ENCODE assay signal across 10 cellular contexts in the genomic region with DNA sequence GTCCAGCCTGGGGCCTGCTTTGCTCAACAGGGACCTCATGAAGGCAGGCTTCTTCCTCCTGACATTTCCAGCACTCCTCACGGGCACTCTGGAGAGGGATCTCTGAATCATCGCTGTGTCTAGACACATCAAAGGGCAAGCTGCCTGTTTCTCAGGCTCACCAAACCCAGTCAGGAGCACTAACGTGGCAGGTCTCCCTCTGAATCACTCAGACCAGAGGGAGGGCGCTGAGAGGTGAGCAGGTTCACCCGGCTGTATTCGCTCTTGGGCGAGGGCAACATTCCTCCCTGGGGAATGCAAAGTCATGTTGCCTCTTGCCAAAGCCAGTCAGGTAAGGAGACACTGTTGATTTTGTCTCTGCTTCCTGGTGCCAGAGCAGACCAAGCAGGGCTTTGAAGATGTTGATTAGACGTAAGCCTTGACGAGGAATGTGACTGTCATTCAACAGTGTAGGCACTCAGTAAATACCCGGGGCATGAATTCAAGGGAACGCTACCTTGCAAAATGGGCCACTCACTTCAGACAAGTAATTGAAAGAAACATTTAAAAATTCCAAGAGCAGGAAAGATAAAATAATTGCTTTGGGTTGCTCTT. TPM values are rescaled to one million over a fixed set of nuclear protein-coding genes. Genes with fewer than 3 reads are reported as not detected.
A peak's percentile ranks its signal among the peaks of the same experiment; 100 is the strongest.
DNase-seq lines count a peak whose midpoint lies in the region; TF ChIP-seq lines count a peak whose summit lies in the region.
"Had no signal": no experiment of that assay in that cellular context is flagged by ENCODE, and none has a peak within 500 bp of the region (broad histone marks: within the 10 kb centered on the region; RNA-seq: fewer than 3 reads in every experiment).

No MANE protein-coding gene starts in this region.

- no peaks in the 10 kb centered on the region for H3K79me2 ChIP-seq in PC-9 (ENCODE audit: low read depth)

- H3K27me3 Mint-ChIP-seq in CD4-positive, alpha-beta memory T cell, result peaks cover 0 to 2% of the 10 kb centered on the region in 2 donors
- H3K27me3 Mint-ChIP-seq: activated naive CD4-positive, alpha-beta T cell treated with anti-CD3 and anti-CD28 coated beads, Interleukin-2, amount 50 U/mL, for 24 hours had no signal

- no peak overlapping the region for H3K27ac Mint-ChIP-seq in CD4-positive, alpha-beta memory T cell
- H3K27ac Mint-ChIP-seq: activated naive CD4-positive, alpha-beta T cell treated with anti-CD3 and anti-CD28 coated beads, Interleukin-2, amount 50 U/mL, for 24 hours had no signal

- H3F3A ChIP-seq in PC-9 (ENCODE audit: insufficient read depth, low read depth), result peaks cover 51% of the 10 kb centered on the region

- peak overlapping the region; percentile 99 for H3K27ac ChIP-seq in PC-9
- peak overlapping the region in 15 of 21 experiments; percentile 26 to 83 (median 60) for H3K27ac ChIP-seq in skin epidermis
- no peak overlapping the region for H3K27ac ChIP-seq in CD4-positive, alpha-beta memory T cell (ENCODE audit: low read depth, low read length)
- H3K27ac ChIP-seq in caudate nucleus (ENCODE audit: low read depth, low read length), result no peak overlapping the region

- no peak overlapping the region for H3K4me3 Mint-ChIP-seq in CD4-positive, alpha-beta memory T cell
- H3K4me3 Mint-ChIP-seq: activated naive CD4-positive, alpha-beta T cell treated with anti-CD3 and anti-CD28 coated beads, Interleukin-2, amount 50 U/mL, for 24 hours had no signal

- H3K27me3 ChIP-seq in PC-9 (ENCODE audit: insufficient read depth, low read depth) (no peaks in the 10 kb centered on the region), HAP-1 (ENCODE audit: low read depth) (no peaks in the 10 kb centered on the region)
- no peaks in the 10 kb centered on the region for H3K27me3 ChIP-seq in CD4-positive, alpha-beta memory T cell (ENCODE audit: insufficient read depth, low read length)

- H2AFZ ChIP-seq in PC-9, result no peak overlapping the region

- in situ Hi-C loops in HAP-1 (cut with MboI; ENCODE audit: low sequenced_read_pairs), result no loop called here

- no TSS peak for BruUV-seq in PC-9 (replicated peaks; lab: Mats Ljungman, UMichigan)

- intact Hi-C loops in PC-9 (cut with micrococcal nuclease; ENCODE audit: unreplicated experiment), result loop anchor here (1.0 to 5.0 kb wide), 7 partner anchors 9 to 386 kb away; no protein-coding TSS in a partner anchor
- intact Hi-C loops in CD4-positive, alpha-beta memory T cell (cut with micrococcal nuclease), result no loop called here

- H3K9me2 ChIP-seq in PC-9 (ENCODE audit: insufficient read depth), result 0 out of 2 replicates have a peak, but pooled peaks cover 3% of the 10 kb centered on the region

- POLR2A ChIA-PET in PC-9 (lab: Charles Lee; ENCODE audit: unreplicated experiment), result interaction anchor here (0.6 kb wide), 3 partner anchors 56 to 1352 kb away, joined by 3 to 7 read pairs (median 5); no protein-coding TSS in a partner anchor
- POLR2A ChIA-PET in CD4-positive, alpha-beta memory T cell (lab: Charles Lee; ENCODE audit: partially characterized antibody), result no interaction called here

- H4K20me1 ChIP-seq in PC-9 (ENCODE audit: insufficient read depth), result no peaks in the 10 kb centered on the region

- peak overlapping the region; percentile 75 for H3K4me2 ChIP-seq in PC-9

- no peaks in the 10 kb centered on the region for H3K36me3 Mint-ChIP-seq in CD4-positive, alpha-beta memory T cell
- H3K36me3 Mint-ChIP-seq: activated naive CD4-positive, alpha-beta T cell treated with anti-CD3 and anti-CD28 coated beads, Interleukin-2, amount 50 U/mL, for 24 hours had no signal

- H3K9me3 Mint-ChIP-seq in CD4-positive, alpha-beta memory T cell, result no peaks in the 10 kb centered on the region
- H3K9me3 Mint-ChIP-seq: activated naive CD4-positive, alpha-beta T cell treated with anti-CD3 and anti-CD28 coated beads, Interleukin-2, amount 50 U/mL, for 24 hours had no signal

- CTCF ChIA-PET in PC-9 (lab: Charles Lee), result interaction anchor here (0.5 to 1.6 kb wide), 2 partner anchors 31 to 45 kb away, joined by 3 to 7 read pairs; no protein-coding TSS in a partner anchor
- CTCF ChIA-PET in CD4-positive, alpha-beta memory T cell (lab: Charles Lee; ENCODE audit: partially characterized antibody), result interaction anchor here (1.3 kb wide), 1 partner anchor 19 kb away, joined by 3 read pairs; no protein-coding TSS in a partner anchor

- no peaks in the 10 kb centered on the region for H3K36me3 ChIP-seq in PC-9 (ENCODE audit: low read depth)
- H3K36me3 ChIP-seq in CD4-positive, alpha-beta memory T cell (ENCODE audit: insufficient read depth, low read length), result no peaks in the 10 kb centered on the region
- H3K36me3 ChIP-seq in HAP-1 (replicated peaks), result no peaks in the 10 kb centered on the region

- no peak for TF ChIP-seq CTCF in PC-9 (conservative IDR thresholded peaks at IDR 0.05)
- no peak for TF ChIP-seq CTCF in fibroblast of the aortic adventitia (IDR thresholded peaks at IDR 0.05; ENCODE audit: insufficient read depth, low read length)

- H3K4me3 ChIP-seq in PC-9, result peak overlapping the region; percentile 35; the same call in 1 of the 2 replicates
- no peak overlapping the region for H3K4me3 ChIP-seq in fibroblast of the aortic adventitia (ENCODE audit: low read depth, low read length)
- no peak overlapping the region for H3K4me3 ChIP-seq in skin epidermis
- H3K4me3 ChIP-seq in CD4-positive, alpha-beta memory T cell (ENCODE audit: low read length in 2 of 2), result no peak overlapping the region
- H3K4me3 ChIP-seq in HAP-1, result no peak overlapping the region

- H3K4me1 Mint-ChIP-seq in CD4-positive, alpha-beta memory T cell, result no peaks in the 10 kb centered on the region
- H3K4me1 Mint-ChIP-seq: activated naive CD4-positive, alpha-beta T cell treated with anti-CD3 and anti-CD28 coated beads, Interleukin-2, amount 50 U/mL, for 24 hours had no signal

- no peaks in the 10 kb centered on the region for H3K9me3 ChIP-seq in PC-9 (ENCODE audit: insufficient read depth, low read depth)
- H3K9me3 ChIP-seq in CD4-positive, alpha-beta memory T cell (ENCODE audit: control insufficient read depth in 1 of 2, low read length in 2 of 2), result no peaks in the 10 kb centered on the region
- H3K9me3 ChIP-seq in HAP-1, result no peaks in the 10 kb centered on the region

- H3K4me1 ChIP-seq in PC-9 (replicated peaks; ENCODE audit: insufficient read depth) (peaks cover 71% of the 10 kb centered on the region), HAP-1 (no peaks in the 10 kb centered on the region)
- no peaks in the 10 kb centered on the region for H3K4me1 ChIP-seq in CD4-positive, alpha-beta memory T cell (ENCODE audit: insufficient read depth, low read length)

- DNase-seq in GM04504 (ENCODE audit: low read depth), result peak; percentile 93
- DNase-seq in PC-9, result peak; percentile 98 to 100
- DNase-seq in fibroblast of the aortic adventitia (ENCODE audit: low read depth), result peak; percentile 87
- no peak for DNase-seq in CD4-positive, alpha-beta memory T cell
- no peak for DNase-seq in HAP-1 (ENCODE audit: low spot score in 2 of 2)
- no peak for DNase-seq in stimulated activated CD4-positive, alpha-beta T cell treated with anti-CD3 and anti-CD28 coated beads, Interleukin-15, amount 100 ng/mL, for 24 hours
- DNase-seq in caudate nucleus (lab: John Stamatoyannopoulos, UW), result no peak
- DNase-seq: NCI-H69 had no signal

RNA-seq across cellular contexts. Expression of gene CYP24A1, which starts 50.1 kb away (rescaled TPM):
- total RNA-seq in PC-9 (2021) (2.7 and 4.9 TPM in 2 replicates), fibroblast of the aortic adventitia (ENCODE audit: low replicate concordance) (0.98 TPM in 1 of 2 replicates, not detected in the other)
- total RNA-seq in CD4-positive, alpha-beta memory T cell, result 1 to 10 TPM; 3.0 to 3.7 TPM
- under 1 TPM; 0.59 to 0.86 TPM for polyA plus RNA-seq in CD4-positive, alpha-beta memory T cell

RNA-seq across cellular contexts. Expression of gene BCAS1, which starts 53.3 kb away (rescaled TPM):
- total RNA-seq in PC-9 (2021) (3.9 and 4.0 TPM in 2 replicates), fibroblast of the aortic adventitia (ENCODE audit: low replicate concordance) (0.09 and 2.3 TPM in 2 replicates)
- under 1 TPM; 0.25 to 0.32 TPM for total RNA-seq in CD4-positive, alpha-beta memory T cell
- under 1 TPM in 1 of 2 donors, not detected in 1; 0.17 TPM for polyA plus RNA-seq in CD4-positive, alpha-beta memory T cell

Comparison
In these comparisons a context has a peak if more than half of its experiments do, and no peak if none do; other contexts are left out.
1. DNase-seq: peak in GM04504 (single experiment), PC-9 (2 of 2) and fibroblast of the aortic adventitia (single experiment); none in CD4-positive, alpha-beta memory T cell (0 of 5), HAP-1 (0 of 2), stimulated activated CD4-positive, alpha-beta T cell treated with anti-CD3 and anti-CD28 coated beads, Interleukin-15, amount 100 ng/mL, for 24 hours (single experiment) and caudate nucleus (0 of 61).
2. H3K27ac ChIP-seq: peak in PC-9 (single experiment) and skin epidermis (15 of 21); none in CD4-positive, alpha-beta memory T cell (single experiment) and caudate nucleus (single experiment).